ENCODE assay signal across 15 cellular contexts in the genomic region with DNA sequence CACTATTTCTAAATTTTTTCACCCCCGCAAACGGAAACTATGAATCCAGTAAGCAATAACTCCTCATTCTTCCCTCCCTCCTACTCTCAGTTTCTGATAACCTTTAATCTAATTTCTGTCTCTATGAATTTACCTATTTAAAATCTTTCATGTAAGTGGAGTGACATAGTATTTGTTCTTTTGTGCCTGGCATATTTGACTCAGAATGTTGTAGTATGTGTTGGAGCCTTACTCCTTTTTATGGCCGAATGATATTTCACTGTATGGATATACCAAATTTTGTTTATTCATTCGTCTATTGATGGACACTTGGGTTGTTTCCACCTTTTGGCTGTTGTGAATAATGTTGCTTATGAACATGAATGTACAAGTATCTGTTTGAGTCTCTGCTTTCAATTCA.
DNase-seq lines count a peak whose midpoint lies in the region; ATAC-seq lines count a peak whose summit lies in the region.
"Had no signal": no experiment of that assay in that cellular context is flagged by ENCODE, and none has a peak within 500 bp of the region (broad histone marks: within the 10 kb centered on the region; RNA-seq: fewer than 3 reads in every experiment).

No MANE protein-coding gene starts in this region.

- H3K27me3 Mint-ChIP-seq in activated T-cell treated with anti-CD3 and anti-CD28 coated beads, Interleukin-2, amount 50 U/mL, for 4 hours (ENCODE audit: low read depth): no peaks in the 10 kb centered on the region
- peaks cover 8% of the 10 kb centered on the region for H3K27me3 Mint-ChIP-seq in activated T-cell treated with anti-CD3 and anti-CD28 coated beads, Interleukin-2, amount 50 U/mL, for 72 hours (ENCODE audit: low read depth)
- no peaks in the 10 kb centered on the region for H3K27me3 Mint-ChIP-seq in activated T-helper 1 cell treated with anti-CD3 and anti-CD28 coated beads, Interleukin-12 subunit alpha, Interleukin-12 subunit beta, Interleukin-2, Interleukin-4 antibody, amounts not matched to agents 30 ng/mL and 10 ng/mL and 1 ng/mL, durations not matched to agents 14 hours and 24 hours and 36 hours (ENCODE audit: insufficient read depth)
- H3K27me3 Mint-ChIP-seq: CD4-positive, alpha-beta memory T cell had no signal

- peak; percentile 37 to 43 for ATAC-seq in activated T-cell treated with anti-CD3 and anti-CD28 coated beads, Interleukin-2, amount 50 U/mL, for 4 hours
- ATAC-seq in activated T-cell treated with anti-CD3 and anti-CD28 coated beads, Interleukin-2, amount 50 U/mL, for 72 hours (replicated peaks in 1 of 2): no peak

- H3K4me1 Mint-ChIP-seq in activated T-cell treated with anti-CD3 and anti-CD28 coated beads, Interleukin-2, amount 50 U/mL, for 4 hours (ENCODE audit: low read depth): peaks cover 10% of the 10 kb centered on the region
- peaks cover 15% of the 10 kb centered on the region for H3K4me1 Mint-ChIP-seq in activated T-cell treated with anti-CD3 and anti-CD28 coated beads, Interleukin-2, amount 50 U/mL, for 72 hours (ENCODE audit: low read depth)
- peaks cover 10% of the 10 kb centered on the region for H3K4me1 Mint-ChIP-seq in activated T-helper 1 cell treated with anti-CD3 and anti-CD28 coated beads, Interleukin-12 subunit alpha, Interleukin-12 subunit beta, Interleukin-2, Interleukin-4 antibody, amounts not matched to agents 30 ng/mL and 10 ng/mL and 1 ng/mL, durations not matched to agents 14 hours and 24 hours and 36 hours (ENCODE audit: low read depth)
- H3K4me1 Mint-ChIP-seq: CD4-positive, alpha-beta memory T cell had no signal

- no peak overlapping the region for H3K4me3 Mint-ChIP-seq in activated T-cell treated with anti-CD3 and anti-CD28 coated beads, Interleukin-2, amount 50 U/mL, for 4 hours
- H3K4me3 Mint-ChIP-seq in activated T-cell treated with anti-CD3 and anti-CD28 coated beads, Interleukin-2, amount 50 U/mL, for 72 hours: no peak overlapping the region
- no peak overlapping the region for H3K4me3 Mint-ChIP-seq in activated T-helper 1 cell treated with anti-CD3 and anti-CD28 coated beads, Interleukin-12 subunit alpha, Interleukin-12 subunit beta, Interleukin-2, Interleukin-4 antibody, amounts not matched to agents 30 ng/mL and 10 ng/mL and 1 ng/mL, durations not matched to agents 14 hours and 24 hours and 36 hours
- H3K4me3 Mint-ChIP-seq: CD4-positive, alpha-beta memory T cell; HFFc6 had no signal

- intact Hi-C loops in activated T-helper 1 cell treated with anti-CD3 and anti-CD28 coated beads, Interleukin-12 subunit alpha, Interleukin-12 subunit beta, Interleukin-2, Interleukin-4 antibody, amounts not matched to agents 30 ng/mL and 10 ng/mL and 1 ng/mL, durations not matched to agents 14 hours and 24 hours and 36 hours (cut with micrococcal nuclease): no loop called here

- H3K9me3 Mint-ChIP-seq in activated T-cell treated with anti-CD3 and anti-CD28 coated beads, Interleukin-2, amount 50 U/mL, for 4 hours: no peaks in the 10 kb centered on the region
- no peaks in the 10 kb centered on the region for H3K9me3 Mint-ChIP-seq in activated T-cell treated with anti-CD3 and anti-CD28 coated beads, Interleukin-2, amount 50 U/mL, for 72 hours
- no peaks in the 10 kb centered on the region for H3K9me3 Mint-ChIP-seq in activated T-helper 1 cell treated with anti-CD3 and anti-CD28 coated beads, Interleukin-12 subunit alpha, Interleukin-12 subunit beta, Interleukin-2, Interleukin-4 antibody, amounts not matched to agents 30 ng/mL and 10 ng/mL and 1 ng/mL, durations not matched to agents 14 hours and 24 hours and 36 hours
- H3K9me3 Mint-ChIP-seq: HFFc6 had no signal

- H3K27ac Mint-ChIP-seq in activated T-cell treated with anti-CD3 and anti-CD28 coated beads, Interleukin-2, amount 50 U/mL, for 72 hours: no peak overlapping the region
- peak overlapping the region; percentile 35 for H3K27ac Mint-ChIP-seq in activated T-helper 1 cell treated with anti-CD3 and anti-CD28 coated beads, Interleukin-12 subunit alpha, Interleukin-12 subunit beta, Interleukin-2, Interleukin-4 antibody, amounts not matched to agents 30 ng/mL and 10 ng/mL and 1 ng/mL, durations not matched to agents 14 hours and 24 hours and 36 hours
- H3K27ac Mint-ChIP-seq: HFFc6 had no signal

- DNase-seq in activated T-cell treated with anti-CD3 and anti-CD28 coated beads, Interleukin-2, amount 50 U/mL, for 4 hours: no peak
- no peak for DNase-seq in activated T-cell treated with anti-CD3 and anti-CD28 coated beads, Interleukin-2, amount 50 U/mL, for 72 hours
- peak; percentile 19 for DNase-seq in stimulated activated CD4-positive, alpha-beta T cell treated with anti-CD3 and anti-CD28 coated beads, Interleukin-4, amount 100 ng/mL, for 24 hours
- no peak for DNase-seq in stimulated activated CD4-positive, alpha-beta T cell treated with anti-CD3 and anti-CD28 coated beads, Interleukin-12 subunit alpha, Interleukin-12 subunit beta, amount 100 ng/mL, for 4 hours
- DNase-seq in activated T-helper 1 cell treated with anti-CD3 and anti-CD28 coated beads, Interleukin-12 subunit alpha, Interleukin-12 subunit beta, Interleukin-2, Interleukin-4 antibody, amounts not matched to agents 30 ng/mL and 10 ng/mL and 1 ng/mL, durations not matched to agents 14 hours and 24 hours and 36 hours (ENCODE audit: low spot score): no peak
- DNase-seq in islet precursor cell: no peak
- DNase-seq: C1 segment of cervical spinal cord; Calu3; CD4-positive, alpha-beta memory T cell; COR-L47; DMS53; DMS79 treated with DMSO at 0.1 percent for 48 hours; GF-D8; GOT3; HFFc6 had no signal

- no peaks in the 10 kb centered on the region for H3K36me3 Mint-ChIP-seq in activated T-cell treated with anti-CD3 and anti-CD28 coated beads, Interleukin-2, amount 50 U/mL, for 4 hours (ENCODE audit: insufficient read depth)
- no peaks in the 10 kb centered on the region for H3K36me3 Mint-ChIP-seq in activated T-cell treated with anti-CD3 and anti-CD28 coated beads, Interleukin-2, amount 50 U/mL, for 72 hours (ENCODE audit: insufficient read depth in 2 of 2)
- no peaks in the 10 kb centered on the region for H3K36me3 Mint-ChIP-seq in activated T-helper 1 cell treated with anti-CD3 and anti-CD28 coated beads, Interleukin-12 subunit alpha, Interleukin-12 subunit beta, Interleukin-2, Interleukin-4 antibody, amounts not matched to agents 30 ng/mL and 10 ng/mL and 1 ng/mL, durations not matched to agents 14 hours and 24 hours and 36 hours (ENCODE audit: low read depth)
- H3K36me3 Mint-ChIP-seq: CD4-positive, alpha-beta memory T cell had no signal

Comparison
In these comparisons a context has a peak if more than half of its experiments do, and no peak if none do; other contexts are left out.
1. ATAC-seq: peak in activated T-cell treated with anti-CD3 and anti-CD28 coated beads, Interleukin-2, amount 50 U/mL, for 4 hours (2 of 2); none in activated T-cell treated with anti-CD3 and anti-CD28 coated beads, Interleukin-2, amount 50 U/mL, for 72 hours (0 of 2).